23 cellular contexts compared by ENCODE assay signal in genomic region chr11:424232-424631, GRCh38. TPM values are rescaled to one million over a fixed set of nuclear protein-coding genes. Genes with fewer than 3 reads are reported as not detected.
DNase-seq lines count a peak whose midpoint lies in the region; ATAC-seq, FAIRE-seq and TF ChIP-seq lines count a peak whose summit lies in the region.
"Had no signal": no experiment of that assay in that cellular context is flagged by ENCODE, and none has a peak within 500 bp of the region (broad histone marks: within the 10 kb centered on the region; RNA-seq: fewer than 3 reads in every experiment).

No MANE protein-coding gene starts in this region.

- H3K9me3 ChIP-seq in kidney (ENCODE audit: control insufficient read depth in 1 of 2, low read length in 2 of 2): no peaks in the 10 kb centered on the region
- H3K9me3 ChIP-seq: BE2C had no signal

- H3K4me1 Mint-ChIP-seq in natural killer cell treated with Interleukin-12 subunit alpha and Interleukin-12 subunit beta and Interleukin-15 and Interleukin-18, amount 100 ng/mL, for 72 hours (ENCODE audit: low read depth in 2 of 2): no peaks in the 10 kb centered on the region
- no peaks in the 10 kb centered on the region for H3K4me1 Mint-ChIP-seq in natural killer cell
- H3K4me1 Mint-ChIP-seq in chondrocyte (ENCODE audit: low read depth): no peaks in the 10 kb centered on the region

- no peak overlapping the region for H3K27ac ChIP-seq in kidney (ENCODE audit: low read depth in 2 of 2, low read length in 2 of 2)
- H3K27ac ChIP-seq: GM23248, HL-60 had no signal

- H3K9ac ChIP-seq in kidney (ENCODE audit: low read length in 2 of 2): no peak overlapping the region
- H3K9ac ChIP-seq: GM23248 had no signal

- DNase-seq in natural killer cell treated with Interleukin-12 subunit alpha and Interleukin-12 subunit beta and Interleukin-15 and Interleukin-18, amount 100 ng/mL, for 72 hours (ENCODE audit: low spot score): peak; percentile 34
- no peak for DNase-seq in natural killer cell
- DNase-seq in chondrocyte (ENCODE audit: low spot score): peak; percentile 2
- DNase-seq in kidney: no peak
- DNase-seq: ACHN; BE2C; C1 segment of cervical spinal cord; CD4-positive, CD25-positive, alpha-beta regulatory T cell; COR-L47; GDM1; GM23248; HCEC 1CT; IMR-90; KBM-7 had no signal

- TF ChIP-seq CTCF in natural killer cell (IDR thresholded peaks at IDR 0.05) (no peak), chondrocyte (IDR thresholded peaks at IDR 0.05) (no peak), kidney (IDR thresholded peaks at IDR 0.05; ENCODE audit: borderline replicate concordance, extremely low read depth, insufficient read depth) (no peak)

- intact Hi-C loops in natural killer cell (cut with micrococcal nuclease): no loop called here
- intact Hi-C loops in kidney (cut with DNase I): no loop called here

- H3K36me3 Mint-ChIP-seq in natural killer cell treated with Interleukin-12 subunit alpha and Interleukin-12 subunit beta and Interleukin-15 and Interleukin-18, amount 100 ng/mL, for 72 hours: no peaks in the 10 kb centered on the region
- H3K36me3 Mint-ChIP-seq in natural killer cell (peaks cover 9% of the 10 kb centered on the region), chondrocyte (ENCODE audit: low read depth) (peaks cover 2% of the 10 kb centered on the region)

- FAIRE-seq in kidney (lab: Jason Lieb, UNC): no peak
- FAIRE-seq: D721Med, GM12892, GM18507, H54 had no signal

- no peaks in the 10 kb centered on the region for H3K36me3 ChIP-seq in kidney (ENCODE audit: control insufficient read depth in 1 of 2, insufficient read depth in 2 of 2, low read length in 2 of 2)
- H3K36me3 ChIP-seq: BE2C had no signal

- ATAC-seq in natural killer cell treated with Interleukin-12 subunit alpha and Interleukin-12 subunit beta and Interleukin-15 and Interleukin-18, amount 100 ng/mL, for 72 hours: no peak
- ATAC-seq in natural killer cell (no peak), HG03457 (IDR thresholded peaks at IDR 0.05; ENCODE audit: unreplicated experiment) (no peak)

- peaks cover 0 to 5% of the 10 kb centered on the region in 2 donors for H3K27me3 Mint-ChIP-seq in natural killer cell treated with Interleukin-12 subunit alpha and Interleukin-12 subunit beta and Interleukin-15 and Interleukin-18, amount 100 ng/mL, for 72 hours
- H3K27me3 Mint-ChIP-seq in natural killer cell (ENCODE audit: low read depth in 2 of 2): peaks cover 7 to 9% of the 10 kb centered on the region in 2 donors
- H3K27me3 Mint-ChIP-seq in chondrocyte (ENCODE audit: low read depth): peaks cover 21% of the 10 kb centered on the region
- H3K27me3 Mint-ChIP-seq: CD4-positive, CD25-positive, alpha-beta regulatory T cell; CD8-positive, alpha-beta memory T cell had no signal

- H3K4me1 ChIP-seq in kidney (ENCODE audit: control insufficient read depth in 1 of 2, insufficient read depth in 1 of 2, low read depth in 1 of 2, low read length in 2 of 2): no peaks in the 10 kb centered on the region
- H3K4me1 ChIP-seq: BE2C had no signal

- no peaks in the 10 kb centered on the region for H3K9me3 Mint-ChIP-seq in natural killer cell treated with Interleukin-12 subunit alpha and Interleukin-12 subunit beta and Interleukin-15 and Interleukin-18, amount 100 ng/mL, for 72 hours
- peaks cover 4 to 8% of the 10 kb centered on the region in 2 donors for H3K9me3 Mint-ChIP-seq in natural killer cell
- H3K9me3 Mint-ChIP-seq in chondrocyte (ENCODE audit: low read depth): peaks cover 8% of the 10 kb centered on the region
- H3K9me3 Mint-ChIP-seq: CD8-positive, alpha-beta memory T cell had no signal

- no peak overlapping the region for H3K4me3 ChIP-seq in kidney (ENCODE audit: low read length in 2 of 2)
- H3K4me3 ChIP-seq: GM23248 had no signal

- H3K27ac Mint-ChIP-seq in natural killer cell treated with Interleukin-12 subunit alpha and Interleukin-12 subunit beta and Interleukin-15 and Interleukin-18, amount 100 ng/mL, for 72 hours: no peak overlapping the region
- H3K27ac Mint-ChIP-seq in natural killer cell (no peak overlapping the region), chondrocyte (ENCODE audit: unreplicated experiment) (no peak overlapping the region)
- H3K27ac Mint-ChIP-seq: CD4-positive, CD25-positive, alpha-beta regulatory T cell had no signal

- no peak overlapping the region for H3K4me3 Mint-ChIP-seq in natural killer cell treated with Interleukin-12 subunit alpha and Interleukin-12 subunit beta and Interleukin-15 and Interleukin-18, amount 100 ng/mL, for 72 hours
- H3K4me3 Mint-ChIP-seq in natural killer cell (no peak overlapping the region), chondrocyte (ENCODE audit: unreplicated experiment) (no peak overlapping the region)

RNA-seq across cellular contexts. Expression of gene SIGIRR, which starts 9.4 kb away (rescaled TPM):
- total RNA-seq in natural killer cell treated with Interleukin-12 subunit alpha and Interleukin-12 subunit beta and Interleukin-15 and Interleukin-18, amount 100 ng/mL, for 72 hours: 10 to 100 TPM; 39.0 to 44.9 TPM
- total RNA-seq in natural killer cell (100 to 1,000 TPM; 619 to 690 (median 666) TPM), chondrocyte (12.3 to 26.6 TPM (median 25.9 TPM) in 3 replicates), kidney (89.1 TPM)
- polyA plus RNA-seq in kidney (ENCODE audit: insufficient read depth, low read depth, low replicate concordance): 181 TPM

RNA-seq across cellular contexts. Expression of gene ANO9, which starts 17.6 kb away (rescaled TPM):
- total RNA-seq in natural killer cell treated with Interleukin-12 subunit alpha and Interleukin-12 subunit beta and Interleukin-15 and Interleukin-18, amount 100 ng/mL, for 72 hours: 1 to 10 TPM; 2.4 to 6.7 TPM
- total RNA-seq in natural killer cell (10 to 100 TPM; 15.1 to 21.3 (median 15.1) TPM), chondrocyte (not detected in 3 replicates), kidney (21.8 TPM)
- polyA plus RNA-seq in kidney (ENCODE audit: insufficient read depth, low read depth, low replicate concordance): 11.3 TPM
- total RNA-seq: A172, GM23248, HT1080, IMR-90 had no signal
- polyA plus RNA-seq: GM23248, IMR-90 had no signal

RNA-seq across cellular contexts. Expression of gene PTDSS2, which starts 25.8 kb away (rescaled TPM):
- total RNA-seq in natural killer cell treated with Interleukin-12 subunit alpha and Interleukin-12 subunit beta and Interleukin-15 and Interleukin-18, amount 100 ng/mL, for 72 hours: 10 to 100 TPM; 20.6 to 56.9 TPM
- total RNA-seq in natural killer cell: 10 to 100 TPM; 21.5 to 25.1 (median 23.4) TPM
- total RNA-seq in chondrocyte: 30.0 to 32.5 TPM (median 32.0 TPM) in 3 replicates
- total RNA-seq in kidney: 28.5 TPM
- polyA plus RNA-seq in kidney (ENCODE audit: insufficient read depth, low read depth, low replicate concordance): 37.7 TPM

RNA-seq across cellular contexts. Expression of gene PKP3, which starts 30.2 kb away (rescaled TPM):
- total RNA-seq in natural killer cell treated with Interleukin-12 subunit alpha and Interleukin-12 subunit beta and Interleukin-15 and Interleukin-18, amount 100 ng/mL, for 72 hours: not detected
- under 1 TPM in 2 of 3 donors, not detected in 1; 0.29 to 0.56 TPM for total RNA-seq in natural killer cell
- total RNA-seq in chondrocyte: 0.56 to 0.92 TPM (median 0.85 TPM) in 3 replicates
- total RNA-seq in kidney: 3.6 TPM
- 1.9 TPM for polyA plus RNA-seq in kidney (ENCODE audit: insufficient read depth, low read depth, low replicate concordance)
- total RNA-seq: CD8-positive, alpha-beta memory T cell had no signal

RNA-seq across cellular contexts. Expression of gene B4GALNT4, which starts 54.9 kb away (rescaled TPM):
- total RNA-seq in natural killer cell treated with Interleukin-12 subunit alpha and Interleukin-12 subunit beta and Interleukin-15 and Interleukin-18, amount 100 ng/mL, for 72 hours: under 1 TPM in 1 of 2 donors, not detected in 1; 0.50 TPM
- total RNA-seq in natural killer cell (1 to 10 TPM in 2 of 3 donors, under 1 TPM in 1; 0.66 to 1.5 (median 1.5) TPM), chondrocyte (37.0 to 39.1 TPM (median 37.2 TPM) in 3 replicates), kidney (1.4 TPM)
- polyA plus RNA-seq in kidney (ENCODE audit: insufficient read depth, low read depth, low replicate concordance): 0.82 TPM
- polyA plus RNA-seq: CD4-positive, CD25-positive, alpha-beta regulatory T cell had no signal

Comparison
In these comparisons a context has a peak if more than half of its experiments do, and no peak if none do; other contexts are left out.
1. DNase-seq: peak in natural killer cell treated with Interleukin-12 subunit alpha and Interleukin-12 subunit beta and Interleukin-15 and Interleukin-18, amount 100 ng/mL, for 72 hours (single experiment) and chondrocyte (single experiment); none in natural killer cell (single experiment) and kidney (single experiment).